Comparison of ENCODE assay signal across 11 cellular contexts in the genomic region with DNA sequence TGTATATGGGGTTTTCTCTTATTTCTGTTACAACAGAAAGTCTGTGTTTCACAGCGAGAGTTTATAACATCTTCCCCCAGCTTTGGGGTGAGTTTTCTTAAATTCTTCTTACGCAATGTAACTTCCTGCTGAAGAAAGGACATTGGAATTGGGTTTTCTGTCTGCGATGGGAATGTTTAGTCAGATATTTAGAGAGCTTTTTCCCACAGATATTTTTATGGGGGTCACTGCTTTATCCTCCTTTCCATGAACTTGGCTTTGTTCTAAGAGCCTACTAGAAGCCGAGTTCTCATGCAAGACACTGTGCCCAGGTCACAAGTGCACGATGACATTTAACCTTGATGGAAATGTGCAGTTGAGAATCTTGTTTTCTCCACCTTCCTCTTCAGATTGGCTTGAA. TPM values are rescaled to one million over a fixed set of nuclear protein-coding genes. Genes with fewer than 3 reads are reported as not detected.
DNase-seq lines count a peak whose midpoint lies in the region; TF ChIP-seq lines count a peak whose summit lies in the region.
"Had no signal": no experiment of that assay in that cellular context is flagged by ENCODE, and none has a peak within 500 bp of the region (broad histone marks: within the 10 kb centered on the region; RNA-seq: fewer than 3 reads in every experiment).

No MANE protein-coding gene starts in this region.

- no peak for TF ChIP-seq CTCF in adrenal gland (IDR thresholded peaks at IDR 0.05)
- no peak for TF ChIP-seq CTCF in hepatocyte (IDR thresholded peaks at IDR 0.05; ENCODE audit: poor library complexity)
- no peak for TF ChIP-seq CTCF in Peyer's patch (IDR thresholded peaks at IDR 0.05)

- no peak overlapping the region for H3K4me3 ChIP-seq in adrenal gland
- no peak overlapping the region for H3K4me3 ChIP-seq in hepatocyte
- no peak overlapping the region for H3K4me3 ChIP-seq in Peyer's patch

- H3K9me3 ChIP-seq in adrenal gland (replicated peaks in 1 of 3) (no peaks in the 10 kb centered on the region), hepatocyte (ENCODE audit: low read depth) (no peaks in the 10 kb centered on the region), Peyer's patch (no peaks in the 10 kb centered on the region)

- peaks cover 32% of the 10 kb centered on the region for H4K20me1 ChIP-seq in hepatocyte (ENCODE audit: insufficient read depth, poor library complexity, severe bottlenecking)

- intact Hi-C loops in adrenal gland (cut with DNase I) = no loop called here

- peaks cover 94% of the 10 kb centered on the region for H3K79me2 ChIP-seq in hepatocyte

- H3K4me1 ChIP-seq in adrenal gland (replicated peaks in 1 of 2) = peaks cover 56 to 71% of the 10 kb centered on the region in 2 donors
- H3K4me1 ChIP-seq in hepatocyte (ENCODE audit: insufficient read depth) = peaks cover 26% of the 10 kb centered on the region
- peaks cover 0 to 49% (median 6%) of the 10 kb centered on the region in 4 donors for H3K4me1 ChIP-seq in Peyer's patch

- no peaks in the 10 kb centered on the region for H3K9me2 ChIP-seq in hepatocyte (replicated peaks; ENCODE audit: insufficient read depth)

- TF ChIP-seq POLR2A in adrenal gland (IDR thresholded peaks at IDR 0.05) (no peak), Peyer's patch (IDR thresholded peaks at IDR 0.05) (no peak)

- no peaks in the 10 kb centered on the region for H3K27me3 ChIP-seq in adrenal gland
- H3K27me3 ChIP-seq in hepatocyte = no peaks in the 10 kb centered on the region
- no peaks in the 10 kb centered on the region for H3K27me3 ChIP-seq in Peyer's patch

- 45 to 53% (median 47%) methylated on average over 5 of the region's 5 CpGs for WGBS in adrenal gland, 4 donors
- whole genome bisulfite sequencing in hepatocyte (ENCODE audit: low lambda C conversion rate, missing lambda C conversion rate) = 84% methylated on average over 5 of the region's 5 CpGs

- H3K4me2 ChIP-seq in hepatocyte = peak overlapping the region; percentile 23

- peak overlapping the region in 4 of 5 donors; percentile 16 to 68 (median 44) for H3K27ac ChIP-seq in adrenal gland
- peak overlapping the region; percentile 64 for H3K27ac ChIP-seq in hepatocyte
- peak overlapping the region in 2 of 4 donors; percentile 25 to 59 for H3K27ac ChIP-seq in Peyer's patch

- DNase-seq in NOMO-1 treated with DMSO at 0.1 percent for 48 hours (lab: John Stamatoyannopoulos, UW; ENCODE audit: unreplicated experiment) = peak; percentile 22
- no peak for DNase-seq in NOMO-1 treated with dmso at 0.1 percent for 144 hours (lab: John Stamatoyannopoulos, UW; ENCODE audit: unreplicated experiment)
- no peak for DNase-seq in adrenal gland
- DNase-seq in hepatocyte (ENCODE audit: low spot score) = no peak
- DNase-seq in stromal cell of bone marrow (ENCODE audit: low read depth) = peak; percentile 59
- no peak for DNase-seq in RPMI8226
- no peak for DNase-seq in HUDEP-2 (lab: John Stamatoyannopoulos, UW; ENCODE audit: unreplicated experiment in 76 of 76)
- DNase-seq in Peyer's patch = no peak
- DNase-seq: NCI-H774; stimulated activated CD4-positive, alpha-beta T cell treated with anti-CD3 and anti-CD28 coated beads, Interleukin-15, amount 100 ng/mL, for 24 hours; stimulated activated naive B cell treated with anti-CD40 and anti-IgM and Interleukin-4, amounts not matched to agents 10 μg/mL and 1 μg/mL and 100 μg/mL, for 72 hours had no signal

- H2AFZ ChIP-seq in hepatocyte = no peak overlapping the region

- no peaks in the 10 kb centered on the region for H3K36me3 ChIP-seq in adrenal gland (replicated peaks in 1 of 2)
- H3K36me3 ChIP-seq in hepatocyte (replicated peaks; ENCODE audit: insufficient read depth, low read depth) = no peaks in the 10 kb centered on the region
- peaks cover 0 to 8% (median 0%) of the 10 kb centered on the region in 3 donors for H3K36me3 ChIP-seq in Peyer's patch

RNA-seq across cellular contexts. Expression of a gene that starts 22.1 kb away (rescaled TPM):
- total RNA-seq in adrenal gland = 10 to 100 TPM; 13.0 to 29.2 (median 18.4) TPM
- polyA plus RNA-seq in adrenal gland = 10 to 100 TPM in 1 of 3 donors, 1 to 10 TPM in 2; 7.1 to 30.4 (median 7.9) TPM
- total RNA-seq in hepatocyte = 49.8 and 53.0 TPM in 2 replicates
- 23.9 and 30.8 TPM in 2 replicates for polyA plus RNA-seq in hepatocyte
- 10 to 100 TPM in 3 of 4 donors, 1 to 10 TPM in 1; 5.8 to 25.6 (median 18.7) TPM for total RNA-seq in Peyer's patch

Comparison
In these comparisons a context has a peak if more than half of its experiments do, and no peak if none do; other contexts are left out.
1. DNase-seq: peak in NOMO-1 treated with DMSO at 0.1 percent for 48 hours (single experiment) and stromal cell of bone marrow (single experiment); none in NOMO-1 treated with dmso at 0.1 percent for 144 hours (single experiment), adrenal gland (0 of 7), hepatocyte (single experiment), RPMI8226 (single experiment), HUDEP-2 (0 of 76) and Peyer's patch (0 of 3).